In the genomic region with DNA sequence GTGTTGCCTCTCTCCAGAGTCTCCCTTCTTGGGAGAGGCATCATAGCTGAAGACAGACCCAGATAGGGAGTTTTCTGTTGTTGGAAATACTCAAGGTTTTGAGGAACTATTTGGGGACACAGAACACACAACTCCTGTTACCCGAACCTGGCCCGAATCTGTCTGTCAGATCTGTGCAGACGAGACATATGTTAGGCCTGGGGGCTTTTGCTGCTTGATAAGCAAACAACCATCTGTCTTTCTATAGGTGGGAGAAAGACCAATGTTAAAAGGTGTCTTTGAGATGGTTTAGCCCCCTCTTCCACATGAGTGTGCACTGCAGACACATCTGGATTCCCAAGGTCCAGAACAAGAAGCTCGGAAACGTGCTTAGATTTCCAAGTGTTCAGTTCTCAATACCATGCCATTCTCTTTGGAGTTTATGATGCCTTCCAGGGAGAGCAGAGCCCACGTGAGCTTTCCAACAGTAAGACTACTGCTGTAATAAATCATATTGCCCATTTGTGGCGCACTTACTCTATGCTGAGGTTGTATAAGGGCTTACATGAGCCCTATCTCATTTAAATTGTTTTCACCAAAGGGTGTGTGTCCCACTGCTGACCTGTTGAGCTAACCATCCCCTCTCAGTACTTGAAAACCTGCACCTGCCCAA, we compare ENCODE assay signal across 2 cellular contexts.
A peak's percentile ranks its signal among the peaks of the same experiment; 100 is the strongest.
TF ChIP-seq lines count a peak whose summit lies in the region.

No MANE protein-coding gene starts in this region.

TF ChIP-seq in IMR-90, 13 proteins besides CTCF, POLR2A, EP300 and RAD21:
- TF ChIP-seq BHLHE40 (IDR thresholded peaks at IDR 0.05; ENCODE audit: low read depth, low read length) = no peak
- TF ChIP-seq MXI1 (IDR thresholded peaks at IDR 0.05; ENCODE audit: borderline replicate concordance, low read depth, low read length) = no peak
- no peak for TF ChIP-seq MAZ (IDR thresholded peaks at IDR 0.05; ENCODE audit: borderline replicate concordance, low read depth, low read length)
- no peak for TF ChIP-seq CEBPB (IDR thresholded peaks at IDR 0.05; ENCODE audit: low read depth, low read length)
- TF ChIP-seq MAFK (IDR thresholded peaks at IDR 0.05; ENCODE audit: low read depth, low read length) = no peak
- no peak for TF ChIP-seq CHD1 (IDR thresholded peaks at IDR 0.05; ENCODE audit: low read depth, low read length)
- TF ChIP-seq FOS (IDR thresholded peaks at IDR 0.05; ENCODE audit: low read depth, low read length) = no peak
- TF ChIP-seq RFX5 (IDR thresholded peaks at IDR 0.05; ENCODE audit: low read depth, low read length) = no peak
- TF ChIP-seq, protein P1, sequence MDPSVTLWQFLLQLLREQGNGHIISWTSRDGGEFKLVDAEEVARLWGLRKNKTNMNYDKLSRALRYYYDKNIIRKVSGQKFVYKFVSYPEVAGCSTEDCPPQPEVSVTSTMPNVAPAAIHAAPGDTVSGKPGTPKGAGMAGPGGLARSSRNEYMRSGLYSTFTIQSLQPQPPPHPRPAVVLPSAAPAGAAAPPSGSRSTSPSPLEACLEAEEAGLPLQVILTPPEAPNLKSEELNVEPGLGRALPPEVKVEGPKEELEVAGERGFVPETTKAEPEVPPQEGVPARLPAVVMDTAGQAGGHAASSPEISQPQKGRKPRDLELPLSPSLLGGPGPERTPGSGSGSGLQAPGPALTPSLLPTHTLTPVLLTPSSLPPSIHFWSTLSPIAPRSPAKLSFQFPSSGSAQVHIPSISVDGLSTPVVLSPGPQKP (IDR thresholded peaks at IDR 0.05; ENCODE audit: borderline replicate concordance, low read depth, low read length) = no peak
- TF ChIP-seq RCOR1 (IDR thresholded peaks at IDR 0.05; ENCODE audit: insufficient replicate concordance, low read length) = no peak
- TF ChIP-seq NFE2L2 (IDR thresholded peaks at IDR 0.05; ENCODE audit: low read depth, low read length) = no peak

TF ChIP-seq in K562, 482 proteins besides CTCF, POLR2A, EP300 and RAD21:
- TF ChIP-seq HDAC2 (IDR thresholded peaks at IDR 0.05) = no peak
- TF ChIP-seq, protein P2, sequence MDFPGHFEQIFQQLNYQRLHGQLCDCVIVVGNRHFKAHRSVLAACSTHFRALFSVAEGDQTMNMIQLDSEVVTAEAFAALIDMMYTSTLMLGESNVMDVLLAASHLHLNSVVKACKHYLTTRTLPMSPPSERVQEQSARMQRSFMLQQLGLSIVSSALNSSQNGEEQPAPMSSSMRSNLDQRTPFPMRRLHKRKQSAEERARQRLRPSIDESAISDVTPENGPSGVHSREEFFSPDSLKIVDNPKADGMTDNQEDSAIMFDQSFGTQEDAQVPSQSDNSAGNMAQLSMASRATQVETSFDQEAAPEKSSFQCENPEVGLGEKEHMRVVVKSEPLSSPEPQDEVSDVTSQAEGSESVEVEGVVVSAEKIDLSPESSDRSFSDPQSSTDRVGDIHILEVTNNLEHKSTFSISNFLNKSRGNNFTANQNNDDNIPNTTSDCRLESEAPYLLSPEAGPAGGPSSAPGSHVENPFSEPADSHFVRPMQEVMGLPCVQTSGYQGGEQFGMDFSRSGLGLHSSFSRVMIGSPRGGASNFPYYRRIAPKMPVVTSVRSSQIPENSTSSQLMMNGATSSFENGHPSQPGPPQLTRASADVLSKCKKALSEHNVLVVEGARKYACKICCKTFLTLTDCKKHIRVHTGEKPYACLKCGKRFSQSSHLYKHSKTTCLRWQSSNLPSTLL (IDR thresholded peaks at IDR 0.05) = no peak
- TF ChIP-seq, protein P3, sequence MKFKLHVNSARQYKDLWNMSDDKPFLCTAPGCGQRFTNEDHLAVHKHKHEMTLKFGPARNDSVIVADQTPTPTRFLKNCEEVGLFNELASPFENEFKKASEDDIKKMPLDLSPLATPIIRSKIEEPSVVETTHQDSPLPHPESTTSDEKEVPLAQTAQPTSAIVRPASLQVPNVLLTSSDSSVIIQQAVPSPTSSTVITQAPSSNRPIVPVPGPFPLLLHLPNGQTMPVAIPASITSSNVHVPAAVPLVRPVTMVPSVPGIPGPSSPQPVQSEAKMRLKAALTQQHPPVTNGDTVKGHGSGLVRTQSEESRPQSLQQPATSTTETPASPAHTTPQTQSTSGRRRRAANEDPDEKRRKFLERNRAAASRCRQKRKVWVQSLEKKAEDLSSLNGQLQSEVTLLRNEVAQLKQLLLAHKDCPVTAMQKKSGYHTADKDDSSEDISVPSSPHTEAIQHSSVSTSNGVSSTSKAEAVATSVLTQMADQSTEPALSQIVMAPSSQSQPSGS (CRISPR knock-in tag; IDR thresholded peaks at IDR 0.05) = no peak
- TF ChIP-seq, protein P4, sequence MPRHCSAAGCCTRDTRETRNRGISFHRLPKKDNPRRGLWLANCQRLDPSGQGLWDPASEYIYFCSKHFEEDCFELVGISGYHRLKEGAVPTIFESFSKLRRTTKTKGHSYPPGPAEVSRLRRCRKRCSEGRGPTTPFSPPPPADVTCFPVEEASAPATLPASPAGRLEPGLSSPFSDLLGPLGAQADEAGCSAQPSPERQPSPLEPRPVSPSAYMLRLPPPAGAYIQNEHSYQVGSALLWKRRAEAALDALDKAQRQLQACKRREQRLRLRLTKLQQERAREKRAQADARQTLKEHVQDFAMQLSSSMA (CRISPR knock-in tag; IDR thresholded peaks at IDR 0.05) = no peak
- no peak for TF ChIP-seq HMG20B (CRISPR knock-in tag; IDR thresholded peaks at IDR 0.05)
- no peak for TF ChIP-seq TEAD1 (CRISPR knock-in tag; IDR thresholded peaks at IDR 0.05)
- TF ChIP-seq, protein P5, sequence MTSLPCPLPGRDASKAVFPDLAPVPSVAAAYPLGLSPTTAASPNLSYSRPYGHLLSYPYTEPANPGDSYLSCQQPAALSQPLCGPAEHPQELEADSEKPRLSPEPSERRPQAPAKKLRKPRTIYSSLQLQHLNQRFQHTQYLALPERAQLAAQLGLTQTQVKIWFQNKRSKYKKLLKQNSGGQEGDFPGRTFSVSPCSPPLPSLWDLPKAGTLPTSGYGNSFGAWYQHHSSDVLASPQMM (CRISPR knock-in tag; IDR thresholded peaks at IDR 0.05) = no peak
- TF ChIP-seq, protein P6, sequence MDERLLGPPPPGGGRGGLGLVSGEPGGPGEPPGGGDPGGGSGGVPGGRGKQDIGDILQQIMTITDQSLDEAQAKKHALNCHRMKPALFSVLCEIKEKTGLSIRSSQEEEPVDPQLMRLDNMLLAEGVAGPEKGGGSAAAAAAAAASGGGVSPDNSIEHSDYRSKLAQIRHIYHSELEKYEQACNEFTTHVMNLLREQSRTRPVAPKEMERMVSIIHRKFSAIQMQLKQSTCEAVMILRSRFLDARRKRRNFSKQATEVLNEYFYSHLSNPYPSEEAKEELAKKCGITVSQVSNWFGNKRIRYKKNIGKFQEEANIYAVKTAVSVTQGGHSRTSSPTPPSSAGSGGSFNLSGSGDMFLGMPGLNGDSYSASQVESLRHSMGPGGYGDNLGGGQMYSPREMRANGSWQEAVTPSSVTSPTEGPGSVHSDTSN (CRISPR knock-in tag; IDR thresholded peaks at IDR 0.05; ENCODE audit: low read depth) = no peak
- TF ChIP-seq, protein P6 (tag; conservative IDR thresholded peaks at IDR 0.05; ENCODE audit: low read depth) = 0 out of 2 replicates have a peak, but pooled peaks have one; percentile 7
- no peak for TF ChIP-seq NFXL1 (CRISPR knock-in tag; IDR thresholded peaks at IDR 0.05)
- no peak for TF ChIP-seq POU5F1 (IDR thresholded peaks at IDR 0.05; ENCODE audit: borderline replicate concordance, low read depth, low read length, partially characterized antibody)
- TF ChIP-seq ARID2 (IDR thresholded peaks at IDR 0.05) = no peak
- TF ChIP-seq ZNF431 (CRISPR knock-in tag; IDR thresholded peaks at IDR 0.05) = no peak
- TF ChIP-seq, protein P7, sequence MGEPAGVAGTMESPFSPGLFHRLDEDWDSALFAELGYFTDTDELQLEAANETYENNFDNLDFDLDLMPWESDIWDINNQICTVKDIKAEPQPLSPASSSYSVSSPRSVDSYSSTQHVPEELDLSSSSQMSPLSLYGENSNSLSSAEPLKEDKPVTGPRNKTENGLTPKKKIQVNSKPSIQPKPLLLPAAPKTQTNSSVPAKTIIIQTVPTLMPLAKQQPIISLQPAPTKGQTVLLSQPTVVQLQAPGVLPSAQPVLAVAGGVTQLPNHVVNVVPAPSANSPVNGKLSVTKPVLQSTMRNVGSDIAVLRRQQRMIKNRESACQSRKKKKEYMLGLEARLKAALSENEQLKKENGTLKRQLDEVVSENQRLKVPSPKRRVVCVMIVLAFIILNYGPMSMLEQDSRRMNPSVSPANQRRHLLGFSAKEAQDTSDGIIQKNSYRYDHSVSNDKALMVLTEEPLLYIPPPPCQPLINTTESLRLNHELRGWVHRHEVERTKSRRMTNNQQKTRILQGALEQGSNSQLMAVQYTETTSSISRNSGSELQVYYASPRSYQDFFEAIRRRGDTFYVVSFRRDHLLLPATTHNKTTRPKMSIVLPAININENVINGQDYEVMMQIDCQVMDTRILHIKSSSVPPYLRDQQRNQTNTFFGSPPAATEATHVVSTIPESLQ (CRISPR knock-in tag; IDR thresholded peaks at IDR 0.05) = no peak
- peak; percentile 16 for TF ChIP-seq MEIS2 (IDR thresholded peaks at IDR 0.05; ENCODE audit: partially characterized antibody)
- no peak for TF ChIP-seq TBL1XR1 (IDR thresholded peaks at IDR 0.05; ENCODE audit: low read length in 2 of 2)
- no peak for TF ChIP-seq ZFP36 (IDR thresholded peaks at IDR 0.05; ENCODE audit: low read depth, low read length, partially characterized antibody)
- TF ChIP-seq CREBBP (IDR thresholded peaks at IDR 0.05; ENCODE audit: low read depth, low read length) = no peak
- no peak for TF ChIP-seq ZNF12 (CRISPR knock-in tag; IDR thresholded peaks at IDR 0.05)
